In genomic region chr10:13740416-13740815, GRCh38 we compare ENCODE assay signal across 15 cellular contexts.
DNase-seq lines count a peak whose midpoint lies in the region; ATAC-seq, FAIRE-seq and TF ChIP-seq lines count a peak whose summit lies in the region.
"Had no signal": no experiment of that assay in that cellular context is flagged by ENCODE, and none has a peak within 500 bp of the region (broad histone marks: within the 10 kb centered on the region; RNA-seq: fewer than 3 reads in every experiment).

No MANE protein-coding gene starts in this region.

- H3K4me1 Mint-ChIP-seq in WTC11 = peaks cover 34% of the 10 kb centered on the region

- CTCF ChIA-PET in WTC11 (lab: Charles Lee) = no interaction called here
- CTCF ChIA-PET in endothelial cell of umbilical vein (lab: Charles Lee) = interaction anchor here (0.6 kb wide), 1 partner anchor 15 kb away, joined by 3 read pairs; no protein-coding TSS in a partner anchor

- H3K36me3 Mint-ChIP-seq in WTC11 = peaks cover 2% of the 10 kb centered on the region; the same call in 1 of the 2 replicates
- H3K36me3 Mint-ChIP-seq: CD8-positive, alpha-beta T cell had no signal

- peaks cover 22 to 31% of the 10 kb centered on the region in 2 experiments for H3K36me3 ChIP-seq in endothelial cell of umbilical vein (ENCODE audit: control insufficient read depth in 2 of 2, extremely low read depth in 1 of 2, insufficient read depth in 2 of 2, low read length in 2 of 2)
- peaks cover 12 to 29% of the 10 kb centered on the region in 2 experiments for H3K36me3 ChIP-seq in mesenchymal stem cell (ENCODE audit: control insufficient read depth in 1 of 2, insufficient read depth in 2 of 2, low read depth in 1 of 2, low read length in 2 of 2)
- H3K36me3 ChIP-seq: BLaER1 treated with 17β-estradiol and CSF1 and Interleukin-3, amounts not matched to agents 10 nM and 100 nM had no signal

- no peak for ATAC-seq in WTC11
- ATAC-seq: CD8-positive, alpha-beta T cell had no signal

- H2AFZ ChIP-seq in endothelial cell of umbilical vein (ENCODE audit: low read depth, low read length) = no peak overlapping the region
- no peak overlapping the region for H2AFZ ChIP-seq in mesenchymal stem cell (ENCODE audit: low read depth, low read length)

- H3K4me3 Mint-ChIP-seq in WTC11 = no peak overlapping the region
- H3K4me3 Mint-ChIP-seq: B cell; CD8-positive, alpha-beta T cell had no signal

- H3K18ac ChIP-seq in mesenchymal stem cell (ENCODE audit: low read depth in 1 of 2, low read length in 2 of 2) = no peak overlapping the region

- H4K91ac ChIP-seq in mesenchymal stem cell (ENCODE audit: low read length) = no peak overlapping the region

- no peak overlapping the region for H2BK120ac ChIP-seq in mesenchymal stem cell (ENCODE audit: low read depth, low read length)

- no peaks in the 10 kb centered on the region for H3K9me3 ChIP-seq in endothelial cell of umbilical vein (replicated peaks; ENCODE audit: control insufficient read depth, insufficient read depth, low read length)
- no peaks in the 10 kb centered on the region for H3K9me3 ChIP-seq in mesenchymal stem cell (ENCODE audit: control insufficient read depth, low read length)

- H3K27me3 ChIP-seq in endothelial cell of umbilical vein (ENCODE audit: control insufficient read depth in 2 of 2, insufficient read depth in 2 of 2, low read length in 2 of 2) = no peaks in the 10 kb centered on the region
- no peaks in the 10 kb centered on the region for H3K27me3 ChIP-seq in mesenchymal stem cell (ENCODE audit: control insufficient read depth in 1 of 2, insufficient read depth in 1 of 2, low read length in 2 of 2)
- H3K27me3 ChIP-seq: BLaER1 treated with 17β-estradiol and CSF1 and Interleukin-3, amounts not matched to agents 10 nM and 100 nM had no signal

- H3K27ac Mint-ChIP-seq in WTC11 = peak overlapping the region; percentile 50; the same call in 1 of the 2 replicates
- H3K27ac Mint-ChIP-seq: B cell; CD8-positive, alpha-beta T cell had no signal

- no peaks in the 10 kb centered on the region for H3K27me3 Mint-ChIP-seq in WTC11 (ENCODE audit: low read depth)

- H3K4me1 ChIP-seq in endothelial cell of umbilical vein (ENCODE audit: control insufficient read depth, extremely low read depth, insufficient read depth, low read length) (no peaks in the 10 kb centered on the region), mesenchymal stem cell (ENCODE audit: control insufficient read depth, insufficient read depth, low read depth, low read length) (peaks cover 14% of the 10 kb centered on the region)

- intact Hi-C loops in endothelial cell of umbilical vein (cut with micrococcal nuclease) = no loop called here

- BruUV-seq in endothelial cell of umbilical vein (replicated peaks; lab: Mats Ljungman, UMichigan) = no TSS peak

- no peak overlapping the region for H2BK5ac ChIP-seq in mesenchymal stem cell (ENCODE audit: low read depth, low read length, poor library complexity, severe bottlenecking)

- no peak overlapping the region for H2BK12ac ChIP-seq in mesenchymal stem cell (ENCODE audit: low read length in 2 of 2)

- H3K9ac ChIP-seq in endothelial cell of umbilical vein (replicated peaks; ENCODE audit: extremely low read depth, insufficient read depth, low read length) (no peak overlapping the region), mesenchymal stem cell (ENCODE audit: low read length) (no peak overlapping the region)
- H3K9ac ChIP-seq: BLaER1 treated with 17β-estradiol and CSF1 and Interleukin-3, amounts not matched to agents 10 nM and 100 nM had no signal

- H3K79me2 ChIP-seq in endothelial cell of umbilical vein (ENCODE audit: control insufficient read depth, insufficient read depth, low read length) = no peaks in the 10 kb centered on the region

- H3K4ac ChIP-seq in mesenchymal stem cell (ENCODE audit: low read depth in 1 of 2, low read length in 2 of 2) = no peak overlapping the region

- H3K4me3 ChIP-seq in endothelial cell of umbilical vein (replicated peaks in 1 of 3; ENCODE audit: insufficient read depth in 1 of 3, low read depth in 1 of 3, low read length in 3 of 3) (no peak overlapping the region), mesenchymal stem cell (ENCODE audit: insufficient read depth in 1 of 2, low read depth in 1 of 2, low read length in 2 of 2) (no peak overlapping the region)
- H3K4me3 ChIP-seq: BLaER1 treated with 17β-estradiol and CSF1 and Interleukin-3, amounts not matched to agents 10 nM and 100 nM had no signal

- no peaks in the 10 kb centered on the region for H3K9me3 Mint-ChIP-seq in WTC11
- H3K9me3 Mint-ChIP-seq: CD8-positive, alpha-beta T cell had no signal

- no peak overlapping the region for H3K4me2 ChIP-seq in endothelial cell of umbilical vein (ENCODE audit: insufficient read depth, low read length)
- H3K4me2 ChIP-seq in mesenchymal stem cell (ENCODE audit: low read length, poor library complexity, severe bottlenecking) = no peak overlapping the region

- TF ChIP-seq CTCF in WTC11 (IDR thresholded peaks at IDR 0.05) (no peak), endothelial cell of umbilical vein (IDR thresholded peaks at IDR 0.05; ENCODE audit: extremely low read depth in 1 of 2, insufficient read depth in 1 of 2, low read depth in 1 of 2, low read length in 2 of 2) (no peak)

- POLR2A ChIA-PET in WTC11 (lab: Charles Lee) = interaction anchor here (0.7 kb wide), 1 partner anchor 555 kb away, joined by 6 read pairs; no protein-coding TSS in a partner anchor
- POLR2A ChIA-PET in endothelial cell of umbilical vein (lab: Charles Lee) = no interaction called here

- WGBS in mesenchymal stem cell = 81% methylated on average over 2 of the region's 4 CpGs

- H4K20me1 ChIP-seq in endothelial cell of umbilical vein (replicated peaks; ENCODE audit: control insufficient read depth, extremely low read depth, insufficient read depth, low read length) = no peaks in the 10 kb centered on the region
- H4K20me1 ChIP-seq: BLaER1 treated with 17β-estradiol and CSF1 and Interleukin-3, amounts not matched to agents 10 nM and 100 nM had no signal

- H4K8ac ChIP-seq in mesenchymal stem cell (ENCODE audit: low read length) = no peak overlapping the region

- H3K27ac ChIP-seq in endothelial cell of umbilical vein (ENCODE audit: insufficient read depth, low read depth, low read length) (no peak overlapping the region), mesenchymal stem cell (ENCODE audit: low read length, poor library complexity, severe bottlenecking) (no peak overlapping the region)
- H3K27ac ChIP-seq: BLaER1 treated with 17β-estradiol and CSF1 and Interleukin-3, amounts not matched to agents 10 nM and 100 nM; HL-60 had no signal

- H2AK5ac ChIP-seq in mesenchymal stem cell (ENCODE audit: low read length, severe bottlenecking) = no peak overlapping the region

- no peaks in the 10 kb centered on the region for H3K79me1 ChIP-seq in mesenchymal stem cell (replicated peaks; ENCODE audit: low read length, poor library complexity, severe bottlenecking)

- H3K14ac ChIP-seq in mesenchymal stem cell (ENCODE audit: low read length in 2 of 2) = no peak overlapping the region

- no peak for DNase-seq in GM12891 (ENCODE audit: insufficient read length, low spot score)
- DNase-seq in WTC11 (ENCODE audit: low spot score) = no peak
- peak; percentile 40 for DNase-seq in endothelial cell of umbilical vein (ENCODE audit: low read depth, low spot score)
- peak; percentile 25 for DNase-seq in renal cortical epithelial cell (ENCODE audit: low read depth)
- DNase-seq in retina = no peak
- DNase-seq in mesenchymal stem cell = no peak
- DNase-seq in NCI-H187 treated with DMSO at 0.1 percent for 48 hours (lab: John Stamatoyannopoulos, UW) = no peak
- DNase-seq: Calu3; CD8-positive, alpha-beta T cell; DMS79 treated with DMSO at 0.1 percent for 48 hours; HCEC 1CT had no signal

- no peak for TF ChIP-seq POLR2A in GM12891 (IDR thresholded peaks at IDR 0.05; ENCODE audit: low read depth, low read length)
- TF ChIP-seq POLR2A in endothelial cell of umbilical vein (IDR thresholded peaks at IDR 0.05; ENCODE audit: low read depth, low read length) = no peak

- dilution Hi-C loops in endothelial cell of umbilical vein (cut with MboI; ENCODE audit: extremely low pct_ligation_motif_present, low sequenced_read_pairs) = no loop called here

- FAIRE-seq in GM12891 (lab: Jason Lieb, UNC) = peak; percentile 68
- no peak for FAIRE-seq in endothelial cell of umbilical vein (lab: Jason Lieb, UNC)
- FAIRE-seq: H54 had no signal

- no peak overlapping the region for H2BK15ac ChIP-seq in mesenchymal stem cell (ENCODE audit: low read depth, poor library complexity, severe bottlenecking)

- no peaks in the 10 kb centered on the region for H3K9me1 ChIP-seq in endothelial cell of umbilical vein (replicated peaks; ENCODE audit: control insufficient read depth, extremely low read depth, insufficient read depth, low read length)

- no peak overlapping the region for H3K23ac ChIP-seq in mesenchymal stem cell (ENCODE audit: low read length in 2 of 2)

TF ChIP-seq in GM12891, 5 proteins besides CTCF, POLR2A, EP300 and RAD21:
- no peak for TF ChIP-seq PAX5 (IDR thresholded peaks at IDR 0.05; ENCODE audit: insufficient read depth, low read length, severe bottlenecking)
- TF ChIP-seq POLR2AphosphoS5 (IDR thresholded peaks at IDR 0.05; ENCODE audit: low read depth, low read length) = no peak
- TF ChIP-seq SPI1 (IDR thresholded peaks at IDR 0.05; ENCODE audit: low read depth, low read length) = no peak
- TF ChIP-seq POU2F2 (IDR thresholded peaks at IDR 0.05; ENCODE audit: low read depth, low read length) = no peak
- TF ChIP-seq TAF1 (IDR thresholded peaks at IDR 0.05; ENCODE audit: low read depth, low read length) = no peak

TF ChIP-seq in endothelial cell of umbilical vein, 7 proteins besides CTCF, POLR2A, EP300 and RAD21:
- TF ChIP-seq FOS (IDR thresholded peaks at IDR 0.05; ENCODE audit: borderline replicate concordance, insufficient read depth, low read length) (no peak), JUN (IDR thresholded peaks at IDR 0.05; ENCODE audit: borderline replicate concordance, insufficient read depth, insufficient read length, low read depth) (no peak), POLR2AphosphoS5 (IDR thresholded peaks at IDR 0.05; ENCODE audit: insufficient read depth, low read depth, low read length) (no peak), MYC (IDR thresholded peaks at IDR 0.05; ENCODE audit: low read depth, low read length) (no peak), MAX (IDR thresholded peaks at IDR 0.05; ENCODE audit: insufficient read depth, insufficient read length) (no peak), EZH2 (IDR thresholded peaks at IDR 0.05; ENCODE audit: borderline replicate concordance, low read depth, low read length, severe bottlenecking) (no peak), GATA2 (IDR thresholded peaks at IDR 0.05; ENCODE audit: insufficient read depth, insufficient read length, low read depth, low read length) (no peak)

Comparison
In these comparisons a context has a peak if more than half of its experiments do, and no peak if none do; other contexts are left out.
1. DNase-seq: peak in endothelial cell of umbilical vein (single experiment) and renal cortical epithelial cell (single experiment); none in GM12891 (single experiment), WTC11 (single experiment), retina (single experiment), mesenchymal stem cell (single experiment) and NCI-H187 treated with DMSO at 0.1 percent for 48 hours (single experiment).